22 cellular contexts compared by ENCODE assay signal in the genomic region with DNA sequence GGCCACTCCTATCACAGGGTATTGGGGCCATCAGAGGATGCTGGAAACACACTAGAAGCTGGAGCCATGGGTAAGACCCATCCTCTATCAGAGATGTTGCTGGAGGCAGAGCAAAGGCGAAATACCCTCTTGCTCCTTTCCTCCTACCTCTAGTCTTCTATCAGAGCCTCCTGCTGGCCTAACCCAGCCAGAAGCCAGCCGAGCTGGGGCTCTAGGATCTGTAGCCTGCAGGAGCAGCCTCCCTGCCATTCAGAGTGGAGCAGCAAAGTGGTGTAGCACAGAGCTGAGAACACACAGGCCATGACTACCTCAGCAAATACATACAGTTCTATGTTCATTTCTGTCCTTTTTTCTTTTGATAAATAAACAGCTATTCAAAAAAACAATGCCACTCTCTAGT.
"Had no signal": no experiment of that assay in that cellular context is flagged by ENCODE, and none has a peak within 500 bp of the region (broad histone marks: within the 10 kb centered on the region; RNA-seq: fewer than 3 reads in every experiment).

No MANE protein-coding gene starts in this region.

- H3K9me3 ChIP-seq: mucosa of descending colon, ovary, right atrium auricular region, sigmoid colon, testis, tibial nerve, upper lobe of right lung, vagina had no signal

- H3K27me3 Mint-ChIP-seq: dendritic cell treated with granulocyte-macrophage colony-stimulating factor and Interleukin-4, amounts not matched to agents 40 ng/mL and 50 ng/mL, for 4 days; effector memory CD8-positive, alpha-beta T cell; naive thymus-derived CD8-positive, alpha-beta T cell; stimulated activated naive B cell treated with anti-CD40 and anti-IgM and Interleukin-4, amounts not matched to agents 10 μg/mL and 1 μg/mL and 100 μg/mL, for 72 hours; stimulated activated naive CD8-positive, alpha-beta T cell treated with anti-CD3 and anti-CD28 coated beads, Interleukin-15, amount 100 ng/mL, for 72 hours had no signal

- H3K4me3 ChIP-seq: hepatocyte, mucosa of descending colon, ovary, right atrium auricular region, sigmoid colon, skin epidermis, testis, tibial nerve, upper lobe of right lung, vagina had no signal

- H3K4me1 ChIP-seq: sigmoid colon, testis, upper lobe of right lung, vagina had no signal

- H3K36me3 ChIP-seq: ovary, right atrium auricular region, sigmoid colon, tibial nerve, upper lobe of right lung, vagina had no signal

- H3K27ac Mint-ChIP-seq: stimulated activated naive B cell treated with anti-CD40 and anti-IgM and Interleukin-4, amounts not matched to agents 10 μg/mL and 1 μg/mL and 100 μg/mL, for 72 hours had no signal

- H3K4me2 ChIP-seq: hepatocyte had no signal

- H3K9me3 Mint-ChIP-seq: dendritic cell treated with granulocyte-macrophage colony-stimulating factor and Interleukin-4, amounts not matched to agents 40 ng/mL and 50 ng/mL, for 4 days; effector memory CD8-positive, alpha-beta T cell; naive thymus-derived CD8-positive, alpha-beta T cell; neural crest cell; stimulated activated naive B cell treated with anti-CD40 and anti-IgM and Interleukin-4, amounts not matched to agents 10 μg/mL and 1 μg/mL and 100 μg/mL, for 72 hours; stimulated activated naive CD8-positive, alpha-beta T cell treated with anti-CD3 and anti-CD28 coated beads, Interleukin-15, amount 100 ng/mL, for 72 hours had no signal

- DNase-seq: effector memory CD8-positive, alpha-beta T cell; erythroblast; foreskin keratinocyte; kidney glomerular epithelial cell; mammary epithelial cell; mucosa of descending colon; naive thymus-derived CD8-positive, alpha-beta T cell; ovary; sigmoid colon; stimulated activated CD4-positive, alpha-beta T cell treated with anti-CD3 and anti-CD28 coated beads, Interleukin-2, amount 100 ng/mL, for 24 hours; stimulated activated CD4-positive, alpha-beta T cell treated with anti-CD3 and anti-CD28 coated beads, Interleukin-4, amount 100 ng/mL, for 4 hours; stimulated activated naive B cell treated with anti-CD40 and anti-IgM and Interleukin-4, amounts not matched to agents 10 μg/mL and 1 μg/mL and 100 μg/mL, for 72 hours; stimulated activated naive CD8-positive, alpha-beta T cell treated with anti-CD3 and anti-CD28 coated beads, Interleukin-15, amount 100 ng/mL, for 72 hours; testis; upper lobe of right lung had no signal

- H2AFZ ChIP-seq: hepatocyte had no signal

- H3K27me3 ChIP-seq: foreskin keratinocyte, hepatocyte, ovary, right atrium auricular region, sigmoid colon, testis, tibial nerve, upper lobe of right lung, vagina had no signal

- ATAC-seq: effector memory CD8-positive, alpha-beta T cell; foreskin keratinocyte; mucosa of descending colon; naive thymus-derived CD8-positive, alpha-beta T cell; stimulated activated naive B cell treated with anti-CD40 and anti-IgM and Interleukin-4, amounts not matched to agents 10 μg/mL and 1 μg/mL and 100 μg/mL, for 72 hours; stimulated activated naive CD8-positive, alpha-beta T cell treated with anti-CD3 and anti-CD28 coated beads, Interleukin-15, amount 100 ng/mL, for 72 hours; upper lobe of right lung had no signal

- H3K27ac ChIP-seq: foreskin keratinocyte, hepatocyte, ovary, right atrium auricular region, sigmoid colon, skin epidermis, testis, tibial nerve, upper lobe of right lung, vagina had no signal

- H3K4me3 Mint-ChIP-seq: dendritic cell treated with granulocyte-macrophage colony-stimulating factor and Interleukin-4, amounts not matched to agents 40 ng/mL and 50 ng/mL, for 4 days; effector memory CD8-positive, alpha-beta T cell; naive thymus-derived CD8-positive, alpha-beta T cell; neural crest cell; stimulated activated naive B cell treated with anti-CD40 and anti-IgM and Interleukin-4, amounts not matched to agents 10 μg/mL and 1 μg/mL and 100 μg/mL, for 72 hours; stimulated activated naive CD8-positive, alpha-beta T cell treated with anti-CD3 and anti-CD28 coated beads, Interleukin-15, amount 100 ng/mL, for 72 hours had no signal
